ENCODE assay signal across 16 cellular contexts in genomic region chr4:169668069-169668721, GRCh38. TPM values are rescaled to one million over a fixed set of nuclear protein-coding genes. Genes with fewer than 3 reads are reported as not detected.
DNase-seq lines count a peak whose midpoint lies in the region; ATAC-seq and FAIRE-seq lines count a peak whose summit lies in the region.
"Had no signal": no experiment of that assay in that cellular context is flagged by ENCODE, and none has a peak within 500 bp of the region (broad histone marks: within the 10 kb centered on the region; RNA-seq: fewer than 3 reads in every experiment).

No MANE protein-coding gene starts in this region.

- CTCF ChIA-PET in activated CD4-positive, alpha-beta T cell treated with anti-CD3 and anti-CD28 coated beads for 36 hours (lab: Charles Lee): interaction anchor here (0.7 to 1.4 kb wide), 2 partner anchors 12 to 55 kb away, joined by 3 to 4 read pairs; no protein-coding TSS in a partner anchor

- peaks cover 36% of the 10 kb centered on the region for H3K36me3 Mint-ChIP-seq in activated CD4-positive, alpha-beta T cell treated with anti-CD3 and anti-CD28 coated beads for 36 hours (ENCODE audit: low read depth)

- WGBS in small intestine, 3 donors: 40 to 72% (median 52%) methylated on average over 6 of the region's 6 CpGs

- intact Hi-C loops in activated CD4-positive, alpha-beta T cell treated with anti-CD3 and anti-CD28 coated beads for 36 hours (cut with DNase I, micrococcal nuclease): no loop called here

- ATAC-seq in left lobe of liver (peak; percentile 99), GM21526 (IDR thresholded peaks at IDR 0.05; ENCODE audit: low FRiP score, unreplicated experiment) (no peak)
- no peak for ATAC-seq in activated CD4-positive, alpha-beta T cell treated with anti-CD3 and anti-CD28 coated beads for 36 hours

- H3K27me3 ChIP-seq in small intestine (ENCODE audit: control insufficient read depth in 2 of 2, insufficient read depth in 2 of 2, low read length in 2 of 2): no peaks in the 10 kb centered on the region
- H3K27me3 ChIP-seq: MG63 had no signal

- H3K4me1 Mint-ChIP-seq in activated CD4-positive, alpha-beta T cell treated with anti-CD3 and anti-CD28 coated beads for 36 hours: peaks cover 23% of the 10 kb centered on the region

- peaks cover 0 to 4% of the 10 kb centered on the region in 2 donors for H3K4me1 ChIP-seq in small intestine (ENCODE audit: control insufficient read depth in 2 of 2, insufficient read depth in 1 of 2, low read depth in 1 of 2, low read length in 1 of 2)

- FAIRE-seq in endometrium (lab: Jason Lieb, UNC): peak; percentile 51
- peak; percentile 33 for FAIRE-seq in small intestine (lab: Jason Lieb, UNC)

- no peaks in the 10 kb centered on the region for H3K9me3 ChIP-seq in small intestine (ENCODE audit: control insufficient read depth, low read depth)
- H3K9me3 ChIP-seq: MG63 had no signal

- H3K4me3 ChIP-seq in small intestine (ENCODE audit: low read depth in 1 of 2, low read length in 2 of 2): no peak overlapping the region
- H3K4me3 ChIP-seq: MG63 had no signal

- DNase-seq in DMS53 (lab: John Stamatoyannopoulos, UW) (peak; percentile 77), left lobe of liver (ENCODE audit: low spot score) (peak; percentile 61), small intestine (peak; percentile 74)
- no peak for DNase-seq in activated CD4-positive, alpha-beta T cell treated with anti-CD3 and anti-CD28 coated beads for 36 hours
- no peak for DNase-seq in activated naive CD4-positive, alpha-beta T cell (lab: John Stamatoyannopoulos, UW)
- DNase-seq: CD4-positive, CD25-positive, alpha-beta regulatory T cell; GF-D8; GOT3; MG63; NCI-H1417; NCI-H1930; NCI-H524; SIG-M5 had no signal

- POLR2A ChIA-PET in activated CD4-positive, alpha-beta T cell treated with anti-CD3 and anti-CD28 coated beads for 36 hours (lab: Charles Lee): no interaction called here

- no peak overlapping the region for H3K27ac Mint-ChIP-seq in activated CD4-positive, alpha-beta T cell treated with anti-CD3 and anti-CD28 coated beads for 36 hours
- H3K27ac Mint-ChIP-seq: CD4-positive, CD25-positive, alpha-beta regulatory T cell had no signal

- H3K36me3 ChIP-seq in small intestine (ENCODE audit: control insufficient read depth in 2 of 2, insufficient read depth in 2 of 2, low read length in 2 of 2): peaks cover 0 to 4% of the 10 kb centered on the region in 2 donors
- H3K36me3 ChIP-seq: MG63 had no signal

- no peak overlapping the region for H3K4me3 Mint-ChIP-seq in activated CD4-positive, alpha-beta T cell treated with anti-CD3 and anti-CD28 coated beads for 36 hours
- H3K4me3 Mint-ChIP-seq: CD4-positive, CD25-positive, alpha-beta regulatory T cell had no signal

- no peaks in the 10 kb centered on the region for H3K27me3 Mint-ChIP-seq in activated CD4-positive, alpha-beta T cell treated with anti-CD3 and anti-CD28 coated beads for 36 hours
- H3K27me3 Mint-ChIP-seq: CD4-positive, CD25-positive, alpha-beta regulatory T cell had no signal

- H3K9me3 Mint-ChIP-seq in activated CD4-positive, alpha-beta T cell treated with anti-CD3 and anti-CD28 coated beads for 36 hours (ENCODE audit: low read depth): peaks cover 4% of the 10 kb centered on the region

- no peak overlapping the region for H3K27ac ChIP-seq in small intestine (ENCODE audit: low read depth in 1 of 2, low read length in 1 of 2)
- H3K27ac ChIP-seq: KMS-11 had no signal

RNA-seq across cellular contexts. Expression of gene CLCN3, which starts 47.8 kb away (rescaled TPM):
- total RNA-seq in left lobe of liver: 21.7 TPM
- polyA plus RNA-seq in small intestine: 10 to 100 TPM in 1 of 3 donors, 1 to 10 TPM in 2; 8.6 to 30.0 (median 8.7) TPM
- total RNA-seq in activated CD4-positive, alpha-beta T cell treated with anti-CD3 and anti-CD28 coated beads for 36 hours: 10 to 100 TPM; 21.2 to 22.0 TPM

RNA-seq across cellular contexts. Expression of gene NEK1, which starts 55.8 kb away (rescaled TPM):
- total RNA-seq in left lobe of liver: 5.1 TPM
- polyA plus RNA-seq in small intestine: 1 to 10 TPM; 2.7 to 4.4 (median 2.7) TPM
- 10 to 100 TPM in 1 of 2 experiments, 1 to 10 TPM in 1; 9.5 to 12.2 TPM for total RNA-seq in activated CD4-positive, alpha-beta T cell treated with anti-CD3 and anti-CD28 coated beads for 36 hours

Comparison
In these comparisons a context has a peak if more than half of its experiments do, and no peak if none do; other contexts are left out.
1. DNase-seq: peak in DMS53 (single experiment), left lobe of liver (single experiment) and small intestine (single experiment); none in activated CD4-positive, alpha-beta T cell treated with anti-CD3 and anti-CD28 coated beads for 36 hours (single experiment) and activated naive CD4-positive, alpha-beta T cell (0 of 4).